ENCODE assay signal across 11 cellular contexts in genomic region chr3:64470436-64470835, GRCh38.
"Had no signal": no experiment of that assay in that cellular context is flagged by ENCODE, and none has a peak within 500 bp of the region (broad histone marks: within the 10 kb centered on the region; RNA-seq: fewer than 3 reads in every experiment).

No MANE protein-coding gene starts in this region.

- H3K9me3 ChIP-seq: adrenal gland, ascending aorta, body of pancreas, breast epithelium had no signal

- H3K4me3 ChIP-seq: adrenal gland, ascending aorta, body of pancreas, breast epithelium, cardiac muscle cell had no signal

- H3K27ac ChIP-seq: adrenal gland, ascending aorta, body of pancreas, brain microvascular endothelial cell, breast epithelium, cardiac muscle cell had no signal

- ATAC-seq: activated naive CD4-positive, alpha-beta T cell treated with anti-CD3 and anti-CD28 coated beads, Interleukin-2, amount 50 U/mL, for 72 hours; activated naive CD8-positive, alpha-beta T cell treated with anti-CD3 and anti-CD28 coated beads, Interleukin-2, amount 50 U/mL, for 24 hours; activated T-cell treated with anti-CD3 and anti-CD28 coated beads, Interleukin-2, amount 50 U/mL, for 4 hours; activated T-cell treated with anti-CD3 and anti-CD28 coated beads, Interleukin-2, amount 50 U/mL, for 72 hours; activated T-helper 17 cell treated with anti-CD3 and anti-CD28 coated beads, Interleukin-2, amount 50 U/mL, for 72 hours; body of pancreas had no signal

- H3K27me3 ChIP-seq: ascending aorta, body of pancreas, brain microvascular endothelial cell, breast epithelium, cardiac muscle cell had no signal

- H3K36me3 ChIP-seq: adrenal gland, ascending aorta, brain microvascular endothelial cell, breast epithelium, cardiac muscle cell had no signal
